18 cellular contexts compared by ENCODE assay signal in genomic region chr16:6206080-6206479, GRCh38.
"Had no signal": no experiment of that assay in that cellular context is flagged by ENCODE, and none has a peak within 500 bp of the region (broad histone marks: within the 10 kb centered on the region; RNA-seq: fewer than 3 reads in every experiment).

No MANE protein-coding gene starts in this region.

- H3K36me3 ChIP-seq: sigmoid colon, stomach had no signal

- H3K36me3 Mint-ChIP-seq: activated naive CD8-positive, alpha-beta T cell treated with anti-CD3 and anti-CD28 coated beads for 36 hours; brain had no signal

- H3K27ac Mint-ChIP-seq: activated CD4-positive, alpha-beta T cell treated with anti-CD3 and anti-CD28 coated beads, Interleukin-2, amount 10 ng/mL, durations not matched to agents 24 days and 14 days; activated naive CD8-positive, alpha-beta T cell treated with anti-CD3 and anti-CD28 coated beads for 36 hours; activated T-helper 1 cell treated with anti-CD3 and anti-CD28 coated beads, Interleukin-12 subunit alpha, Interleukin-12 subunit beta, Interleukin-2, Interleukin-4 antibody, amounts not matched to agents 30 ng/mL and 10 ng/mL and 1 ng/mL, durations not matched to agents 14 hours and 24 hours and 36 hours; dendritic cell treated with granulocyte-macrophage colony-stimulating factor and Interleukin-4, amounts not matched to agents 40 ng/mL and 50 ng/mL, for 4 days had no signal

- H3K27me3 Mint-ChIP-seq: activated CD4-positive, alpha-beta T cell treated with anti-CD3 and anti-CD28 coated beads, Interleukin-2, amount 10 ng/mL, durations not matched to agents 24 days and 14 days; activated naive CD8-positive, alpha-beta T cell treated with anti-CD3 and anti-CD28 coated beads for 36 hours; brain; dendritic cell treated with granulocyte-macrophage colony-stimulating factor and Interleukin-4, amounts not matched to agents 40 ng/mL and 50 ng/mL, for 4 days had no signal

- H3K9me3 ChIP-seq: sigmoid colon, testis had no signal

- H3K27me3 ChIP-seq: sigmoid colon, stomach, testis had no signal

- H3K4me3 Mint-ChIP-seq: activated CD4-positive, alpha-beta T cell treated with anti-CD3 and anti-CD28 coated beads, Interleukin-2, amount 10 ng/mL, durations not matched to agents 24 days and 14 days; activated naive CD8-positive, alpha-beta T cell treated with anti-CD3 and anti-CD28 coated beads for 36 hours; activated T-helper 1 cell treated with anti-CD3 and anti-CD28 coated beads, Interleukin-12 subunit alpha, Interleukin-12 subunit beta, Interleukin-2, Interleukin-4 antibody, amounts not matched to agents 30 ng/mL and 10 ng/mL and 1 ng/mL, durations not matched to agents 14 hours and 24 hours and 36 hours; brain; dendritic cell treated with granulocyte-macrophage colony-stimulating factor and Interleukin-4, amounts not matched to agents 40 ng/mL and 50 ng/mL, for 4 days; neural crest cell had no signal

- DNase-seq: activated CD4-positive, alpha-beta T cell treated with anti-CD3 and anti-CD28 coated beads, Interleukin-2, amount 10 ng/mL, durations not matched to agents 24 days and 14 days; activated CD4-positive, CD25-positive, alpha-beta regulatory T cell; activated CD8-positive, alpha-beta memory T cell treated with anti-CD3 and anti-CD28 coated beads, Interleukin-2, amount 50 U/mL, for 48 hours; activated naive CD8-positive, alpha-beta T cell treated with anti-CD3 and anti-CD28 coated beads for 36 hours; central memory CD4-positive, alpha-beta T cell; effector memory CD4-positive, alpha-beta T cell; head of caudate nucleus; midbrain; sigmoid colon; stimulated activated CD4-positive, alpha-beta T cell treated with anti-CD3 and anti-CD28 coated beads, Interleukin-2, amount 100 ng/mL, for 24 hours; stomach; testis had no signal

- H3K27ac ChIP-seq: epithelial cell of prostate, sigmoid colon, stomach, testis had no signal

- H3K4me1 ChIP-seq: sigmoid colon, stomach, testis had no signal

- H3K4me1 Mint-ChIP-seq: activated CD4-positive, alpha-beta T cell treated with anti-CD3 and anti-CD28 coated beads, Interleukin-2, amount 10 ng/mL, durations not matched to agents 24 days and 14 days; activated naive CD8-positive, alpha-beta T cell treated with anti-CD3 and anti-CD28 coated beads for 36 hours; neural crest cell had no signal

- H3K4me3 ChIP-seq: lung, sigmoid colon, stomach, testis had no signal
